Comparison of ENCODE assay signal across 17 cellular contexts in genomic region chr7:40709077-40709964, GRCh38.
DNase-seq lines count a peak whose midpoint lies in the region; ATAC-seq and TF ChIP-seq lines count a peak whose summit lies in the region.
"Had no signal": no experiment of that assay in that cellular context is flagged by ENCODE, and none has a peak within 500 bp of the region (broad histone marks: within the 10 kb centered on the region; RNA-seq: fewer than 3 reads in every experiment).

No MANE protein-coding gene starts in this region.

- H3K36me3 ChIP-seq in psoas muscle (ENCODE audit: insufficient read depth in 1 of 2, low read depth in 1 of 2), result no peaks in the 10 kb centered on the region
- H3K36me3 ChIP-seq: BE2C, esophagus squamous epithelium, upper lobe of right lung had no signal

- H3K9me3 ChIP-seq in psoas muscle, result no peaks in the 10 kb centered on the region
- H3K9me3 ChIP-seq: BE2C, esophagus squamous epithelium, upper lobe of right lung had no signal

- DNase-seq in EL (peak; percentile 36), cardiac fibroblast (ENCODE audit: low read depth in 2 of 2) (peak; percentile 43 to 65), DMS79 treated with DMSO at 0.1 percent for 48 hours (lab: John Stamatoyannopoulos, UW) (no peak), retina (no peak), psoas muscle (no peak), NCI-H748 treated with DMSO at 0.1 percent for 48 hours (lab: John Stamatoyannopoulos, UW) (no peak)
- DNase-seq: activated CD4-positive, CD25-positive, alpha-beta regulatory T cell; activated effector memory CD4-positive, alpha-beta T cell treated with anti-CD3 and anti-CD28 coated beads, Interleukin-2, amount 50 U/mL, for 16 hours; BE2C; cerebellar nuclear complex; esophagus squamous epithelium; GDM1; NCI-H1417 treated with DMSO at 0.1 percent for 48 hours; upper lobe of right lung had no signal

- H3K4me3 ChIP-seq in cardiac fibroblast (replicated peaks in 1 of 2; ENCODE audit: low read depth in 2 of 2, low read length in 2 of 2) (no peak overlapping the region), psoas muscle (no peak overlapping the region)
- H3K4me3 ChIP-seq: esophagus squamous epithelium, SK-N-MC, upper lobe of right lung had no signal

- ATAC-seq in GM19397 (IDR thresholded peaks at IDR 0.05; ENCODE audit: unreplicated experiment) (peak; percentile 74), HG03439 (IDR thresholded peaks at IDR 0.05; ENCODE audit: unreplicated experiment) (peak; percentile 98), psoas muscle (no peak)
- ATAC-seq: upper lobe of right lung had no signal

- TF ChIP-seq CTCF in cardiac fibroblast (IDR thresholded peaks at IDR 0.05; ENCODE audit: low read depth, low read length), result no peak
- TF ChIP-seq CTCF in psoas muscle (IDR thresholded peaks at IDR 0.05), result no peak

- no peaks in the 10 kb centered on the region for H3K27me3 ChIP-seq in psoas muscle (ENCODE audit: insufficient read depth in 3 of 3, low read length in 2 of 3)
- H3K27me3 ChIP-seq: BE2C, esophagus squamous epithelium, upper lobe of right lung had no signal

- no peak overlapping the region for H3K27ac ChIP-seq in psoas muscle
- H3K27ac ChIP-seq: esophagus squamous epithelium, SK-N-MC, upper lobe of right lung had no signal

- intact Hi-C loops in psoas muscle (cut with DNase I), result no loop called here

- no peaks in the 10 kb centered on the region for H3K4me1 ChIP-seq in psoas muscle
- H3K4me1 ChIP-seq: esophagus squamous epithelium, upper lobe of right lung had no signal

- WGBS in psoas muscle, 3 donors, result 80 to 81% (median 81%) methylated on average over 6 of the region's 6 CpGs

Comparison
In these comparisons a context has a peak if more than half of its experiments do, and no peak if none do; other contexts are left out.
1. DNase-seq: peak in EL (single experiment) and cardiac fibroblast (2 of 2); none in DMS79 treated with DMSO at 0.1 percent for 48 hours (single experiment), retina (single experiment), psoas muscle (0 of 2) and NCI-H748 treated with DMSO at 0.1 percent for 48 hours (single experiment).
2. ATAC-seq: peak in GM19397 (single experiment) and HG03439 (single experiment); none in psoas muscle (0 of 4).